In genomic region chr1:33314371-33314893, GRCh38 we compare ENCODE assay signal across 30 cellular contexts. TPM values are rescaled to one million over a fixed set of nuclear protein-coding genes. Genes with fewer than 3 reads are reported as not detected.
"Had no signal": no experiment of that assay in that cellular context is flagged by ENCODE, and none has a peak within 500 bp of the region (broad histone marks: within the 10 kb centered on the region; RNA-seq: fewer than 3 reads in every experiment).

No MANE protein-coding gene starts in this region.

- H3K4me3 Mint-ChIP-seq: activated B cell treated with CpG ODN at 0.5 μM for 24 hours; activated CD4-positive, alpha-beta memory T cell treated with anti-CD3 and anti-CD28 coated beads for 36 hours; brain; dendritic cell treated with granulocyte-macrophage colony-stimulating factor and Interleukin-4, amounts not matched to agents 40 ng/mL and 50 ng/mL, for 4 days; immature natural killer cell; naive thymus-derived CD4-positive, alpha-beta T cell had no signal

- H3K4me3 ChIP-seq: left ventricle myocardium inferior, pancreas, upper lobe of left lung had no signal

- H3K36me3 Mint-ChIP-seq: activated CD4-positive, alpha-beta memory T cell treated with anti-CD3 and anti-CD28 coated beads for 36 hours; naive thymus-derived CD4-positive, alpha-beta T cell had no signal

- H3K27ac Mint-ChIP-seq: activated B cell treated with CpG ODN at 0.5 μM for 24 hours; activated CD4-positive, alpha-beta memory T cell treated with anti-CD3 and anti-CD28 coated beads for 36 hours; brain; dendritic cell treated with granulocyte-macrophage colony-stimulating factor and Interleukin-4, amounts not matched to agents 40 ng/mL and 50 ng/mL, for 4 days; immature natural killer cell; naive thymus-derived CD4-positive, alpha-beta T cell had no signal

- H3K9me3 Mint-ChIP-seq: activated B cell treated with CpG ODN at 0.5 μM for 24 hours; activated CD4-positive, alpha-beta memory T cell treated with anti-CD3 and anti-CD28 coated beads for 36 hours; brain; dendritic cell treated with granulocyte-macrophage colony-stimulating factor and Interleukin-4, amounts not matched to agents 40 ng/mL and 50 ng/mL, for 4 days; immature natural killer cell had no signal

- H3K27me3 ChIP-seq: pancreas, upper lobe of left lung had no signal

- H3K27ac ChIP-seq: left ventricle myocardium inferior, neutrophil, pancreas, upper lobe of left lung had no signal

- H3K36me3 ChIP-seq: left ventricle myocardium inferior, neutrophil, pancreas, upper lobe of left lung had no signal

- H3K4me1 Mint-ChIP-seq: activated B cell treated with CpG ODN at 0.5 μM for 24 hours, immature natural killer cell had no signal

- DNase-seq: activated B cell treated with CpG ODN at 0.5 μM for 24 hours; activated CD4-positive, alpha-beta memory T cell treated with anti-CD3 and anti-CD28 coated beads for 36 hours; activated CD4-positive, alpha-beta T cell treated with anti-CD3 and anti-CD28 coated beads for 48 hours; activated naive CD4-positive, alpha-beta T cell treated with Interleukin-2 at 50 U/mL for 16 hours; activated T-cell treated with anti-CD3 and anti-CD28 coated beads, Interleukin-2, amount 50 U/mL, for 48 hours; effector CD4-positive, alpha-beta T cell; erythroblast; foreskin fibroblast; immature natural killer cell; kidney glomerular epithelial cell; left ventricle myocardium inferior; naive thymus-derived CD4-positive, alpha-beta T cell; right cardiac atrium; stimulated activated CD4-positive, alpha-beta T cell treated with anti-CD3 and anti-CD28 coated beads, Interleukin-12 subunit alpha, Interleukin-12 subunit beta, amount 100 ng/mL, for 4 hours; stimulated activated CD4-positive, alpha-beta T cell treated with anti-CD3 and anti-CD28 coated beads, Interleukin-4, amount 100 ng/mL, for 4 hours; stimulated activated naive CD8-positive, alpha-beta T cell treated with anti-CD3 and anti-CD28 coated beads, Interleukin-15, Interleukin-2, amounts not matched to agents 100 U/mL and 50 U/mL, for 24 hours; T-helper 1 cell; T1000; upper lobe of left lung had no signal

- H3K4me1 ChIP-seq: left ventricle myocardium inferior, pancreas had no signal

- H3K9me3 ChIP-seq: left ventricle myocardium inferior, neutrophil, pancreas, upper lobe of left lung had no signal

- H3K27me3 Mint-ChIP-seq: activated CD4-positive, alpha-beta memory T cell treated with anti-CD3 and anti-CD28 coated beads for 36 hours had no signal

RNA-seq across cellular contexts. Expression of gene A3GALT2, which starts 6.5 kb away (rescaled TPM):
- total RNA-seq: activated B cell treated with CpG ODN at 0.5 μM for 24 hours; activated CD4-positive, alpha-beta memory T cell treated with anti-CD3 and anti-CD28 coated beads for 36 hours; cardiac septum; fibroblast of lung; glomerular endothelial cell; left ventricle myocardium inferior; lung microvascular endothelial cell; naive thymus-derived CD4-positive, alpha-beta T cell; pancreas; pulmonary artery endothelial cell; right cardiac atrium; subcutaneous adipose tissue had no signal
- polyA plus RNA-seq: fibroblast of lung; immature natural killer cell; naive thymus-derived CD4-positive, alpha-beta T cell; right cardiac atrium; thymus had no signal
